ENCODE assay signal across 30 cellular contexts in genomic region chr5:31967461-31967860, GRCh38.
"Had no signal": no experiment of that assay in that cellular context is flagged by ENCODE, and none has a peak within 500 bp of the region (broad histone marks: within the 10 kb centered on the region; RNA-seq: fewer than 3 reads in every experiment).

No MANE protein-coding gene starts in this region.

- H3K27me3 ChIP-seq: esophagus squamous epithelium had no signal

- ATAC-seq: activated CD4-positive, CD25-positive, alpha-beta regulatory T cell treated with anti-CD3 and anti-CD28 coated beads, Interleukin-2, amount 50 U/mL, for 24 hours; activated CD8-positive, alpha-beta T cell treated with anti-CD3 and anti-CD28 coated beads for 36 hours; effector memory CD8-positive, alpha-beta T cell; T-cell had no signal

- DNase-seq: activated B cell treated with CpG ODN at 0.5 μM for 24 hours; activated CD4-positive, alpha-beta T cell treated with anti-CD3 and anti-CD28 coated beads for 48 hours; activated CD4-positive, alpha-beta T cell treated with anti-CD3 and anti-CD28 coated beads, Interleukin-2, amount 50 U/mL, for 1 hour; activated CD4-positive, alpha-beta T cell treated with anti-CD3 and anti-CD28 coated beads, Interleukin-2, amount 50 U/mL, for 48 hours; activated CD8-positive, alpha-beta memory T cell treated with anti-CD3 and anti-CD28 coated beads for 24 hours; activated CD8-positive, alpha-beta memory T cell treated with anti-CD3 and anti-CD28 coated beads, Interleukin-2, amount 50 U/mL, for 4 hours; activated CD8-positive, alpha-beta T cell treated with anti-CD3 and anti-CD28 coated beads for 36 hours; activated effector memory CD4-positive, alpha-beta T cell treated with anti-CD3 and anti-CD28 coated beads, Interleukin-2, amount 50 U/mL, for 16 hours; activated naive CD4-positive, alpha-beta T cell treated with anti-CD3 and anti-CD28 coated beads for 36 hours; activated naive CD8-positive, alpha-beta T cell treated with anti-CD3 and anti-CD28 coated beads, Interleukin-2, amount 10 ng/mL, durations not matched to agents 7 days and 5 days; activated T-cell treated with anti-CD3 and anti-CD28 coated beads, Interleukin-2, amount 50 U/mL, for 1 hour; activated T-cell treated with anti-CD3 and anti-CD28 coated beads, Interleukin-2, amount 50 U/mL, for 48 hours; amniotic stem cell; anterior cingulate cortex; brain microvascular endothelial cell; caudate nucleus; cortex of kidney; dermis blood vessel endothelial cell; effector CD4-positive, alpha-beta T cell; effector memory CD8-positive, alpha-beta T cell; erythroblast; esophagus squamous epithelium; head of caudate nucleus; T-cell; T1000; WERI-Rb-1 had no signal

- FAIRE-seq: astrocyte, colon, frontal cortex had no signal

- H3K9me3 ChIP-seq: esophagus squamous epithelium had no signal

- H3K27ac ChIP-seq: brain microvascular endothelial cell, WERI-Rb-1 had no signal

- H3K36me3 ChIP-seq: brain microvascular endothelial cell, esophagus squamous epithelium, WERI-Rb-1 had no signal

- H3K4me3 ChIP-seq: esophagus squamous epithelium had no signal
